Comparison of ENCODE assay signal across 11 cellular contexts in the genomic region with DNA sequence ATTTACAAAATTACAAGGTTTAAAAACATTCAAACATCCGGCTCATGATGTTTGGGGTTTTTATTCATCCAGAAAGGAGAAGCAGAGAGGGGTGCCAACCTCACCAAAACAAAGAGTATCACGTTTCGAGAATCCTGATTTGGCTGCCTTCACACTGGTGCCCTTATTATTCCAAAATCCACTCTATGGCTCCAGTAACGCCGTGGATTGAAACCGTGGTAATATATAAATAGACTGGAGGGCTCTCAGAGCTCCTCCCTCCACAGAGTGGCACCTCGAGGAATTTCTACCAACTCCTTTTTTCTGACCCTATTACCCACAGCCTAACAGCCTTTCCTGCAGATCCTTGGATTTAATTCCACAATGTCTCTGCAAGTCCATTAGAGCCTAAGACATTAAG.
DNase-seq lines count a peak whose midpoint lies in the region; ATAC-seq and TF ChIP-seq lines count a peak whose summit lies in the region.
"Had no signal": no experiment of that assay in that cellular context is flagged by ENCODE, and none has a peak within 500 bp of the region (broad histone marks: within the 10 kb centered on the region; RNA-seq: fewer than 3 reads in every experiment).

No MANE protein-coding gene starts in this region.

- H3K36me3 Mint-ChIP-seq in WTC11 (no peaks in the 10 kb centered on the region), endothelial cell (ENCODE audit: low read depth, unreplicated experiment) (no peaks in the 10 kb centered on the region)
- H3K36me3 Mint-ChIP-seq: activated naive CD4-positive, alpha-beta T cell treated with anti-CD3 and anti-CD28 coated beads, Interleukin-2, amount 10 ng/mL, durations not matched to agents 7 days and 5 days had no signal

- no peak overlapping the region for H3K27ac Mint-ChIP-seq in WTC11
- no peak overlapping the region for H3K27ac Mint-ChIP-seq in endothelial cell (ENCODE audit: unreplicated experiment)
- H3K27ac Mint-ChIP-seq: activated naive CD4-positive, alpha-beta T cell treated with anti-CD3 and anti-CD28 coated beads, Interleukin-2, amount 10 ng/mL, durations not matched to agents 7 days and 5 days had no signal

- CTCF ChIA-PET in WTC11 (lab: Charles Lee) = interaction anchor here (1.1 to 1.2 kb wide), 4 partner anchors 11 to 497 kb away, joined by 3 to 5 read pairs (median 4); no protein-coding TSS in a partner anchor

- peak overlapping the region; percentile 61 for H2BK120ac ChIP-seq in mesenchymal stem cell (ENCODE audit: low read depth, low read length)

- H2AK5ac ChIP-seq in mesenchymal stem cell (ENCODE audit: low read length, severe bottlenecking) = no peak overlapping the region

- H4K8ac ChIP-seq in mesenchymal stem cell (ENCODE audit: low read length) = no peak overlapping the region

- H3K36me3 ChIP-seq in BLaER1 treated with 17β-estradiol and CSF1 and Interleukin-3, amounts not matched to agents 10 nM and 100 nM = no peaks in the 10 kb centered on the region
- H3K36me3 ChIP-seq in mesenchymal stem cell (ENCODE audit: control insufficient read depth in 1 of 2, insufficient read depth in 2 of 2, low read depth in 1 of 2, low read length in 2 of 2) = no peaks in the 10 kb centered on the region

- H3K9me3 ChIP-seq in BLaER1 treated with 17β-estradiol and CSF1 and Interleukin-3, amounts not matched to agents 10 nM and 100 nM (replicated peaks in 1 of 11) = no peaks in the 10 kb centered on the region
- no peaks in the 10 kb centered on the region for H3K9me3 ChIP-seq in mesenchymal stem cell (ENCODE audit: control insufficient read depth, low read length)

- no peaks in the 10 kb centered on the region for H3K79me1 ChIP-seq in mesenchymal stem cell (replicated peaks; ENCODE audit: low read length, poor library complexity, severe bottlenecking)

- H3K4me1 ChIP-seq in BLaER1 treated with 17β-estradiol and CSF1 and Interleukin-3, amounts not matched to agents 10 nM and 100 nM = peaks cover 29 to 51% (median 34%) of the 10 kb centered on the region in 10 experiments
- no peaks in the 10 kb centered on the region for H3K4me1 ChIP-seq in mesenchymal stem cell (ENCODE audit: control insufficient read depth, insufficient read depth, low read depth, low read length)

- no peak overlapping the region for H2BK15ac ChIP-seq in mesenchymal stem cell (ENCODE audit: low read depth, poor library complexity, severe bottlenecking)

- no peak overlapping the region for H3K23ac ChIP-seq in mesenchymal stem cell (ENCODE audit: low read length in 2 of 2)

- H3K4ac ChIP-seq in mesenchymal stem cell (ENCODE audit: low read depth in 1 of 2, low read length in 2 of 2) = no peak overlapping the region

- no peak overlapping the region for H3K4me3 Mint-ChIP-seq in WTC11
- no peak overlapping the region for H3K4me3 Mint-ChIP-seq in endothelial cell (ENCODE audit: unreplicated experiment)
- H3K4me3 Mint-ChIP-seq: activated naive CD4-positive, alpha-beta T cell treated with anti-CD3 and anti-CD28 coated beads, Interleukin-2, amount 10 ng/mL, durations not matched to agents 7 days and 5 days had no signal

- no peaks in the 10 kb centered on the region for H4K20me1 ChIP-seq in BLaER1 treated with 17β-estradiol and CSF1 and Interleukin-3, amounts not matched to agents 10 nM and 100 nM

- H3K9me3 Mint-ChIP-seq in WTC11 (no peaks in the 10 kb centered on the region), endothelial cell (ENCODE audit: unreplicated experiment) (no peaks in the 10 kb centered on the region)
- H3K9me3 Mint-ChIP-seq: activated naive CD4-positive, alpha-beta T cell treated with anti-CD3 and anti-CD28 coated beads, Interleukin-2, amount 10 ng/mL, durations not matched to agents 7 days and 5 days had no signal

- H3K4me1 Mint-ChIP-seq in WTC11 (peaks cover 27% of the 10 kb centered on the region), endothelial cell (ENCODE audit: unreplicated experiment) (peaks cover 16% of the 10 kb centered on the region)
- H3K4me1 Mint-ChIP-seq: activated naive CD4-positive, alpha-beta T cell treated with anti-CD3 and anti-CD28 coated beads, Interleukin-2, amount 10 ng/mL, durations not matched to agents 7 days and 5 days had no signal

- POLR2A ChIA-PET in WTC11 (lab: Charles Lee) = interaction anchor here (0.6 kb wide), 1 partner anchor 1370 kb away, joined by 5 read pairs; no protein-coding TSS in a partner anchor

- H3K27me3 Mint-ChIP-seq in WTC11 (ENCODE audit: low read depth) = peaks cover 27% of the 10 kb centered on the region
- no peaks in the 10 kb centered on the region for H3K27me3 Mint-ChIP-seq in endothelial cell (ENCODE audit: unreplicated experiment)
- H3K27me3 Mint-ChIP-seq: activated naive CD4-positive, alpha-beta T cell treated with anti-CD3 and anti-CD28 coated beads, Interleukin-2, amount 10 ng/mL, durations not matched to agents 7 days and 5 days had no signal

- no peak for TF ChIP-seq CTCF in WTC11 (IDR thresholded peaks at IDR 0.05)
- no peak for TF ChIP-seq CTCF in endothelial cell (IDR thresholded peaks at IDR 0.05; ENCODE audit: unreplicated experiment)

- H2BK12ac ChIP-seq in mesenchymal stem cell (ENCODE audit: low read length in 2 of 2) = no peak overlapping the region

- H3K14ac ChIP-seq in mesenchymal stem cell (ENCODE audit: low read length in 2 of 2) = no peak overlapping the region

- no peaks in the 10 kb centered on the region for H3K27me3 ChIP-seq in BLaER1 treated with 17β-estradiol and CSF1 and Interleukin-3, amounts not matched to agents 10 nM and 100 nM
- no peaks in the 10 kb centered on the region for H3K27me3 ChIP-seq in mesenchymal stem cell (ENCODE audit: control insufficient read depth in 1 of 2, insufficient read depth in 1 of 2, low read length in 2 of 2)

- H3K18ac ChIP-seq in mesenchymal stem cell (ENCODE audit: low read depth in 1 of 2, low read length in 2 of 2) = no peak overlapping the region

- no peak overlapping the region for H2AFZ ChIP-seq in mesenchymal stem cell (ENCODE audit: low read depth, low read length)

- 87% methylated on average over 7 of the region's 7 CpGs for WGBS in mesenchymal stem cell

- H3K4me2 ChIP-seq in BLaER1 treated with 17β-estradiol and CSF1 and Interleukin-3, amounts not matched to agents 10 nM and 100 nM = peak overlapping the region in 7 of 11 experiments; percentile 10 to 58 (median 38); a peak in 5 of 22 replicates
- H3K4me2 ChIP-seq in mesenchymal stem cell (ENCODE audit: low read length, poor library complexity, severe bottlenecking) = no peak overlapping the region

- H3K9ac ChIP-seq in BLaER1 treated with 17β-estradiol and CSF1 and Interleukin-3, amounts not matched to agents 10 nM and 100 nM = no peak overlapping the region
- no peak overlapping the region for H3K9ac ChIP-seq in mesenchymal stem cell (ENCODE audit: low read length)

- H2BK5ac ChIP-seq in mesenchymal stem cell (ENCODE audit: low read depth, low read length, poor library complexity, severe bottlenecking) = no peak overlapping the region

- 0 out of 22 replicates have a peak overlapping the region, but pooled peaks of 1 of the 11 experiments have one; percentile 26 for H3K27ac ChIP-seq in BLaER1 treated with 17β-estradiol and CSF1 and Interleukin-3, amounts not matched to agents 10 nM and 100 nM
- H3K27ac ChIP-seq in mesenchymal stem cell (ENCODE audit: low read length, poor library complexity, severe bottlenecking) = no peak overlapping the region

- no peak overlapping the region for H3K4me3 ChIP-seq in BLaER1 treated with 17β-estradiol and CSF1 and Interleukin-3, amounts not matched to agents 10 nM and 100 nM
- H3K4me3 ChIP-seq in mesenchymal stem cell (ENCODE audit: insufficient read depth in 1 of 2, low read depth in 1 of 2, low read length in 2 of 2) = no peak overlapping the region

- DNase-seq in NCI-H1694 treated with DMSO at 0.1 percent for 48 hours (lab: John Stamatoyannopoulos, UW) (peak; percentile 70), WTC11 (ENCODE audit: low spot score) (no peak), mesenchymal stem cell (no peak), cerebellar nuclear complex (lab: John Stamatoyannopoulos, UW) (no peak), endothelial cell (ENCODE audit: low spot score) (no peak), mucosa of gallbladder (ENCODE audit: low spot score) (no peak)
- DNase-seq: activated naive CD4-positive, alpha-beta T cell treated with anti-CD3 and anti-CD28 coated beads, Interleukin-2, amount 10 ng/mL, durations not matched to agents 7 days and 5 days; DMS79 treated with DMSO at 0.1 percent for 48 hours; NCI-H774 had no signal

- no peak overlapping the region for H4K91ac ChIP-seq in mesenchymal stem cell (ENCODE audit: low read length)

- ATAC-seq in WTC11 = peak; percentile 49
- ATAC-seq in GM19455 (IDR thresholded peaks at IDR 0.05; ENCODE audit: unreplicated experiment) = no peak

TF ChIP-seq in WTC11, 78 proteins besides CTCF, POLR2A, EP300 and RAD21 (continues in another document):
- TF ChIP-seq FOXJ3 (CRISPR knock-in tag; IDR thresholded peaks at IDR 0.05; ENCODE audit: borderline replicate concordance) (no peak), ZNF423 (CRISPR knock-in tag; IDR thresholded peaks at IDR 0.05) (no peak), AFF4 (CRISPR knock-in tag; IDR thresholded peaks at IDR 0.05; ENCODE audit: borderline replicate concordance) (no peak), ZNF317 (CRISPR knock-in tag; IDR thresholded peaks at IDR 0.05; ENCODE audit: borderline replicate concordance, low read depth) (no peak), TP53 (CRISPR knock-in tag; IDR thresholded peaks at IDR 0.05) (no peak)
